ENCODE assay signal across 2 cellular contexts in the genomic region with DNA sequence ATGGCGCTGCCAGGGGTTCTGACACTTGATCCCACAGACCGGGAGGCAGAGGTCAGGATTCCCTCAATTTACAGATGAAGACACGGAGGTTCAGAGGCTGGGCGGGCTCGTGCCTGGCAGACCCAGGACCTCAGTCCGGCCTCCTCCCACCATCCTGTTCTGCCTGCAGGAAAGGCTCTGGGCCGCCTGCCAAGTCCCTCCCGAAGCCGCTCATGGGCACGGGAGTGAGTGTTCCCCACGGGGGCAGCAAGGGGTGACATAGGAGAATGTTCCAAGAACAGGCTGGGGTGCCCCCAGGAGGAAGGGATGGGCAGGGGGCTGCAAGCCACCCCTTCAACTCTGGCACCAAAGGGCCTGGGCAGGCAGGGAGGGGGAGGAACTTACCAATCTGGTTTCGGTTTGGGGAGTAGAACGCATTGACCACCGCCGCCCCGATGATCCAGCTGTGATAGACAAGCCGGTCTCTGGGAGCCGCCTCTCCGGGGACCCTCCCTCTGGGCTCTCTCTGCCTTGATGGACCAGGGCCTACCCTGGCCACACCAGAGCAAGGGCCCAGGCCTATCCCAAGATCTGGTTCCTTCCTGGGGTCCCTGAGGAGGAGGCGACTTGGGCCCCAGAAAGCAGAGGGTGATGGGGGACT.
TF ChIP-seq lines count a peak whose summit lies in the region.

No MANE protein-coding gene starts in this region.

TF ChIP-seq in IMR-90, 13 proteins besides CTCF, POLR2A, EP300 and RAD21 (continued from another document):
- TF ChIP-seq CEBPB (IDR thresholded peaks at IDR 0.05; ENCODE audit: low read depth, low read length), result no peak
- no peak for TF ChIP-seq MXI1 (IDR thresholded peaks at IDR 0.05; ENCODE audit: borderline replicate concordance, low read depth, low read length)
- TF ChIP-seq, protein P1, sequence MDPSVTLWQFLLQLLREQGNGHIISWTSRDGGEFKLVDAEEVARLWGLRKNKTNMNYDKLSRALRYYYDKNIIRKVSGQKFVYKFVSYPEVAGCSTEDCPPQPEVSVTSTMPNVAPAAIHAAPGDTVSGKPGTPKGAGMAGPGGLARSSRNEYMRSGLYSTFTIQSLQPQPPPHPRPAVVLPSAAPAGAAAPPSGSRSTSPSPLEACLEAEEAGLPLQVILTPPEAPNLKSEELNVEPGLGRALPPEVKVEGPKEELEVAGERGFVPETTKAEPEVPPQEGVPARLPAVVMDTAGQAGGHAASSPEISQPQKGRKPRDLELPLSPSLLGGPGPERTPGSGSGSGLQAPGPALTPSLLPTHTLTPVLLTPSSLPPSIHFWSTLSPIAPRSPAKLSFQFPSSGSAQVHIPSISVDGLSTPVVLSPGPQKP (IDR thresholded peaks at IDR 0.05; ENCODE audit: borderline replicate concordance, low read depth, low read length), result no peak
- no peak for TF ChIP-seq BHLHE40 (IDR thresholded peaks at IDR 0.05; ENCODE audit: low read depth, low read length)
- no peak for TF ChIP-seq RFX5 (IDR thresholded peaks at IDR 0.05; ENCODE audit: low read depth, low read length)
- TF ChIP-seq MAZ (IDR thresholded peaks at IDR 0.05; ENCODE audit: borderline replicate concordance, low read depth, low read length), result no peak
- TF ChIP-seq MAFK (IDR thresholded peaks at IDR 0.05; ENCODE audit: low read depth, low read length), result no peak
- TF ChIP-seq, protein P2, sequence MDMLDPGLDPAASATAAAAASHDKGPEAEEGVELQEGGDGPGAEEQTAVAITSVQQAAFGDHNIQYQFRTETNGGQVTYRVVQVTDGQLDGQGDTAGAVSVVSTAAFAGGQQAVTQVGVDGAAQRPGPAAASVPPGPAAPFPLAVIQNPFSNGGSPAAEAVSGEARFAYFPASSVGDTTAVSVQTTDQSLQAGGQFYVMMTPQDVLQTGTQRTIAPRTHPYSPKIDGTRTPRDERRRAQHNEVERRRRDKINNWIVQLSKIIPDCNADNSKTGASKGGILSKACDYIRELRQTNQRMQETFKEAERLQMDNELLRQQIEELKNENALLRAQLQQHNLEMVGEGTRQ (IDR thresholded peaks at IDR 0.05; ENCODE audit: low read depth, low read length), result no peak
- no peak for TF ChIP-seq RCOR1 (IDR thresholded peaks at IDR 0.05; ENCODE audit: insufficient replicate concordance, low read length)
- no peak for TF ChIP-seq CHD1 (IDR thresholded peaks at IDR 0.05; ENCODE audit: low read depth, low read length)

TF ChIP-seq in GM23338, 12 proteins besides CTCF, POLR2A, EP300 and RAD21:
- TF ChIP-seq, protein P3, sequence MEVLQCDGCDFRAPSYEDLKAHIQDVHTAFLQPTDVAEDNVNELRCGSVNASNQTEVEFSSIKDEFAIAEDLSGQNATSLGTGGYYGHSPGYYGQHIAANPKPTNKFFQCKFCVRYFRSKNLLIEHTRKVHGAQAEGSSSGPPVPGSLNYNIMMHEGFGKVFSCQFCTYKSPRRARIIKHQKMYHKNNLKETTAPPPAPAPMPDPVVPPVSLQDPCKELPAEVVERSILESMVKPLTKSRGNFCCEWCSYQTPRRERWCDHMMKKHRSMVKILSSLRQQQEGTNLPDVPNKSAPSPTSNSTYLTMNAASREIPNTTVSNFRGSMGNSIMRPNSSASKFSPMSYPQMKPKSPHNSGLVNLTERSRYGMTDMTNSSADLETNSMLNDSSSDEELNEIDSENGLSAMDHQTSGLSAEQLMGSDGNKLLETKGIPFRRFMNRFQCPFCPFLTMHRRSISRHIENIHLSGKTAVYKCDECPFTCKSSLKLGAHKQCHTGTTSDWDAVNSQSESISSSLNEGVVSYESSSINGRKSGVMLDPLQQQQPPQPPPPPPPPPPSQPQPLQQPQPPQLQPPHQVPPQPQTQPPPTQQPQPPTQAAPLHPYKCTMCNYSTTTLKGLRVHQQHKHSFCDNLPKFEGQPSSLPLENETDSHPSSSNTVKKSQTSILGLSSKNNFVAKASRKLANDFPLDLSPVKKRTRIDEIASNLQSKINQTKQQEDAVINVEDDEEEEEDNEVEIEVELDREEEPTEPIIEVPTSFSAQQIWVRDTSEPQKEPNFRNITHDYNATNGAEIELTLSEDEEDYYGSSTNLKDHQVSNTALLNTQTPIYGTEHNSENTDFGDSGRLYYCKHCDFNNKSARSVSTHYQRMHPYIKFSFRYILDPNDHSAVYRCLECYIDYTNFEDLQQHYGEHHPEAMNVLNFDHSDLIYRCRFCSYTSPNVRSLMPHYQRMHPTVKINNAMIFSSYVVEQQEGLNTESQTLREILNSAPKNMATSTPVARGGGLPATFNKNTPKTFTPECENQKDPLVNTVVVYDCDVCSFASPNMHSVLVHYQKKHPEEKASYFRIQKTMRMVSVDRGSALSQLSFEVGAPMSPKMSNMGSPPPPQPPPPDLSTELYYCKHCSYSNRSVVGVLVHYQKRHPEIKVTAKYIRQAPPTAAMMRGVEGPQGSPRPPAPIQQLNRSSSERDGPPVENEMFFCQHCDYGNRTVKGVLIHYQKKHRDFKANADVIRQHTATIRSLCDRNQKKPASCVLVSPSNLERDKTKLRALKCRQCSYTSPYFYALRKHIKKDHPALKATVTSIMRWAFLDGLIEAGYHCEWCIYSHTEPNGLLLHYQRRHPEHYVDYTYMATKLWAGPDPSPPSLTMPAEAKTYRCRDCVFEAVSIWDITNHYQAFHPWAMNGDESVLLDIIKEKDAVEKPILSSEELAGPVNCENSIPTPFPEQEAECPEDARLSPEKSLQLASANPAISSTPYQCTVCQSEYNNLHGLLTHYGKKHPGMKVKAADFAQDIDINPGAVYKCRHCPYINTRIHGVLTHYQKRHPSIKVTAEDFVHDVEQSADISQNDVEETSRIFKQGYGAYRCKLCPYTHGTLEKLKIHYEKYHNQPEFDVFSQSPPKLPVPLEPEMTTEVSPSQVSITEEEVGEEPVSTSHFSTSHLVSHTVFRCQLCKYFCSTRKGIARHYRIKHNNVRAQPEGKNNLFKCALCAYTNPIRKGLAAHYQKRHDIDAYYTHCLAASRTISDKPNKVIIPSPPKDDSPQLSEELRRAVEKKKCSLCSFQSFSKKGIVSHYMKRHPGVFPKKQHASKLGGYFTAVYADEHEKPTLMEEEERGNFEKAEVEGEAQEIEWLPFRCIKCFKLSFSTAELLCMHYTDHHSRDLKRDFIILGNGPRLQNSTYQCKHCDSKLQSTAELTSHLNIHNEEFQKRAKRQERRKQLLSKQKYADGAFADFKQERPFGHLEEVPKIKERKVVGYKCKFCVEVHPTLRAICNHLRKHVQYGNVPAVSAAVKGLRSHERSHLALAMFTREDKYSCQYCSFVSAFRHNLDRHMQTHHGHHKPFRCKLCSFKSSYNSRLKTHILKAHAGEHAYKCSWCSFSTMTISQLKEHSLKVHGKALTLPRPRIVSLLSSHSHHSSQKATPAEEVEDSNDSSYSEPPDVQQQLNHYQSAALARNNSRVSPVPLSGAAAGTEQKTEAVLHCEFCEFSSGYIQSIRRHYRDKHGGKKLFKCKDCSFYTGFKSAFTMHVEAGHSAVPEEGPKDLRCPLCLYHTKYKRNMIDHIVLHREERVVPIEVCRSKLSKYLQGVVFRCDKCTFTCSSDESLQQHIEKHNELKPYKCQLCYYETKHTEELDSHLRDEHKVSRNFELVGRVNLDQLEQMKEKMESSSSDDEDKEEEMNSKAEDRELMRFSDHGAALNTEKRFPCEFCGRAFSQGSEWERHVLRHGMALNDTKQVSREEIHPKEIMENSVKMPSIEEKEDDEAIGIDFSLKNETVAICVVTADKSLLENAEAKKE (CRISPR knock-in tag; IDR thresholded peaks at IDR 0.05), result no peak
- TF ChIP-seq ZNF114 (CRISPR knock-in tag; IDR thresholded peaks at IDR 0.05) (no peak), JUNB (IDR thresholded peaks at IDR 0.05; ENCODE audit: unreplicated experiment) (no peak)
- TF ChIP-seq, protein P4, sequence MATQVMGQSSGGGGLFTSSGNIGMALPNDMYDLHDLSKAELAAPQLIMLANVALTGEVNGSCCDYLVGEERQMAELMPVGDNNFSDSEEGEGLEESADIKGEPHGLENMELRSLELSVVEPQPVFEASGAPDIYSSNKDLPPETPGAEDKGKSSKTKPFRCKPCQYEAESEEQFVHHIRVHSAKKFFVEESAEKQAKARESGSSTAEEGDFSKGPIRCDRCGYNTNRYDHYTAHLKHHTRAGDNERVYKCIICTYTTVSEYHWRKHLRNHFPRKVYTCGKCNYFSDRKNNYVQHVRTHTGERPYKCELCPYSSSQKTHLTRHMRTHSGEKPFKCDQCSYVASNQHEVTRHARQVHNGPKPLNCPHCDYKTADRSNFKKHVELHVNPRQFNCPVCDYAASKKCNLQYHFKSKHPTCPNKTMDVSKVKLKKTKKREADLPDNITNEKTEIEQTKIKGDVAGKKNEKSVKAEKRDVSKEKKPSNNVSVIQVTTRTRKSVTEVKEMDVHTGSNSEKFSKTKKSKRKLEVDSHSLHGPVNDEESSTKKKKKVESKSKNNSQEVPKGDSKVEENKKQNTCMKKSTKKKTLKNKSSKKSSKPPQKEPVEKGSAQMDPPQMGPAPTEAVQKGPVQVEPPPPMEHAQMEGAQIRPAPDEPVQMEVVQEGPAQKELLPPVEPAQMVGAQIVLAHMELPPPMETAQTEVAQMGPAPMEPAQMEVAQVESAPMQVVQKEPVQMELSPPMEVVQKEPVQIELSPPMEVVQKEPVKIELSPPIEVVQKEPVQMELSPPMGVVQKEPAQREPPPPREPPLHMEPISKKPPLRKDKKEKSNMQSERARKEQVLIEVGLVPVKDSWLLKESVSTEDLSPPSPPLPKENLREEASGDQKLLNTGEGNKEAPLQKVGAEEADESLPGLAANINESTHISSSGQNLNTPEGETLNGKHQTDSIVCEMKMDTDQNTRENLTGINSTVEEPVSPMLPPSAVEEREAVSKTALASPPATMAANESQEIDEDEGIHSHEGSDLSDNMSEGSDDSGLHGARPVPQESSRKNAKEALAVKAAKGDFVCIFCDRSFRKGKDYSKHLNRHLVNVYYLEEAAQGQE (IDR thresholded peaks at IDR 0.05; ENCODE audit: unreplicated experiment), result no peak
